20 cellular contexts compared by ENCODE assay signal in genomic region chr17:48629411-48629759, GRCh38. TPM values are rescaled to one million over a fixed set of nuclear protein-coding genes. Genes with fewer than 3 reads are reported as not detected.
"Had no signal": no experiment of that assay in that cellular context is flagged by ENCODE, and none has a peak within 500 bp of the region (broad histone marks: within the 10 kb centered on the region; RNA-seq: fewer than 3 reads in every experiment).

No MANE protein-coding gene starts in this region.

- DNase-seq: activated CD4-positive, alpha-beta memory T cell treated with anti-CD3 and anti-CD28 coated beads for 36 hours; activated naive CD4-positive, alpha-beta T cell treated with anti-CD3 and anti-CD28 coated beads, Interleukin-2, amount 10 ng/mL, durations not matched to agents 7 days and 5 days; activated T-cell treated with anti-CD3 and anti-CD28 coated beads, Interleukin-2, amount 50 U/mL, for 4 hours; cerebellar nuclear complex; effector CD4-positive, alpha-beta T cell; gastrocnemius medialis; heart left ventricle; immature natural killer cell; midbrain; sigmoid colon; stimulated activated naive CD4-positive, alpha-beta T cell; SW 1271; thyroid gland had no signal

- H3K4me3 ChIP-seq: ascending aorta, gastrocnemius medialis, heart left ventricle, lung, sigmoid colon, thyroid gland had no signal

- H3K79me2 ChIP-seq: parathyroid adenoma had no signal

- H3K4me3 Mint-ChIP-seq: activated CD4-positive, alpha-beta memory T cell treated with anti-CD3 and anti-CD28 coated beads for 36 hours; activated naive CD4-positive, alpha-beta T cell treated with anti-CD3 and anti-CD28 coated beads, Interleukin-2, amount 10 ng/mL, durations not matched to agents 7 days and 5 days; activated T-cell treated with anti-CD3 and anti-CD28 coated beads, Interleukin-2, amount 50 U/mL, for 4 hours; immature natural killer cell had no signal

- H2AFZ ChIP-seq: parathyroid adenoma had no signal

- H3K9ac ChIP-seq: parathyroid adenoma had no signal

- H3K27ac Mint-ChIP-seq: activated CD4-positive, alpha-beta memory T cell treated with anti-CD3 and anti-CD28 coated beads for 36 hours; activated naive CD4-positive, alpha-beta T cell treated with anti-CD3 and anti-CD28 coated beads, Interleukin-2, amount 10 ng/mL, durations not matched to agents 7 days and 5 days; immature natural killer cell had no signal

- H3K36me3 ChIP-seq: ascending aorta, gastrocnemius medialis, heart left ventricle, sigmoid colon, thyroid gland had no signal

- H3K27ac ChIP-seq: ascending aorta, gastrocnemius medialis, heart left ventricle, parathyroid adenoma, sigmoid colon, thyroid gland had no signal

- H3K9me3 Mint-ChIP-seq: activated CD4-positive, alpha-beta memory T cell treated with anti-CD3 and anti-CD28 coated beads for 36 hours; activated naive CD4-positive, alpha-beta T cell treated with anti-CD3 and anti-CD28 coated beads, Interleukin-2, amount 10 ng/mL, durations not matched to agents 7 days and 5 days; activated T-cell treated with anti-CD3 and anti-CD28 coated beads, Interleukin-2, amount 50 U/mL, for 4 hours had no signal

- H3K36me3 Mint-ChIP-seq: activated CD4-positive, alpha-beta memory T cell treated with anti-CD3 and anti-CD28 coated beads for 36 hours; activated naive CD4-positive, alpha-beta T cell treated with anti-CD3 and anti-CD28 coated beads, Interleukin-2, amount 10 ng/mL, durations not matched to agents 7 days and 5 days; immature natural killer cell had no signal

- FAIRE-seq: bronchial epithelial cell, urothelium cell line had no signal

- H3K9me3 ChIP-seq: ascending aorta, gastrocnemius medialis, heart left ventricle, sigmoid colon, thyroid gland had no signal

RNA-seq across cellular contexts. Expression of gene HOXB9, which starts 3.2 kb away (rescaled TPM):
- total RNA-seq: ascending aorta, bronchial epithelial cell, esophagus mucosa, gastrocnemius medialis, heart left ventricle, thyroid gland had no signal
- polyA plus RNA-seq: heart left ventricle, immature natural killer cell, lung had no signal

RNA-seq across cellular contexts. Expression of gene HOXB8, which starts 14.3 kb away (rescaled TPM):
- total RNA-seq: activated CD4-positive, alpha-beta memory T cell treated with anti-CD3 and anti-CD28 coated beads for 36 hours; ascending aorta; bronchial epithelial cell; esophagus mucosa; heart left ventricle; T-helper 2 cell treated with Interferon-gamma antibody and Interleukin-4, amounts not matched to agents 100 ng/mL and 5 ng/mL, for 36 hours had no signal
- polyA plus RNA-seq: heart left ventricle, immature natural killer cell had no signal

RNA-seq across cellular contexts. Expression of gene HOXB7, which starts 18.6 kb away (rescaled TPM):
- total RNA-seq: bronchial epithelial cell had no signal

RNA-seq across cellular contexts. Expression of gene HOXB6, which starts 24.6 kb away (rescaled TPM):
- total RNA-seq: bronchial epithelial cell; T-helper 2 cell treated with Interferon-gamma antibody and Interleukin-4, amounts not matched to agents 100 ng/mL and 5 ng/mL, for 36 hours had no signal
- polyA plus RNA-seq: immature natural killer cell had no signal

RNA-seq across cellular contexts. Expression of gene HOXB5, which starts 35.8 kb away (rescaled TPM):
- total RNA-seq: activated CD4-positive, alpha-beta memory T cell treated with anti-CD3 and anti-CD28 coated beads for 36 hours; bronchial epithelial cell; gastrocnemius medialis had no signal
- polyA plus RNA-seq: immature natural killer cell had no signal
